8 cellular contexts compared by ENCODE assay signal in the genomic region with DNA sequence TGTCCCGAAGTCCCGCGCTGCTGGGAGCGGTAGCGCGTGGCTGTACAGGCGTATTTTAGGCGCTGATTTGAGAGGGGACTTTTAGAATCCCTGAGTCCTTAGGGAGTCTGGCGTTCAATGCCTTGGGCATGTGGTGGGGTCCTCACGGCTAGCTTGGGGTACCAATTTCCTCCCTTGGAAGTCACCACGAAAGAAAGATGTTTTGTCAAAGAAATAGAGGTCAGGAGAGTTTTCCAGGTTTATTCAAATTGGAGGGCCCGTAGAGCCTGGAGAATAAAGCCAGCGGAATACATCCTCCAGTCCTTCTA.
A peak's percentile ranks its signal among the peaks of the same experiment; 100 is the strongest.
DNase-seq lines count a peak whose midpoint lies in the region; ATAC-seq and TF ChIP-seq lines count a peak whose summit lies in the region.

No MANE protein-coding gene starts in this region.

- no peaks in the 10 kb centered on the region for H3K27me3 ChIP-seq in CD8-positive, alpha-beta memory T cell (ENCODE audit: insufficient read depth, low read length, poor library complexity, severe bottlenecking)
- H3K27me3 ChIP-seq in MG63 (no peaks in the 10 kb centered on the region), neuron (ENCODE audit: insufficient read depth, low read length) (no peaks in the 10 kb centered on the region)
- H3K27me3 ChIP-seq in effector memory CD4-positive, alpha-beta T cell (replicated peaks; ENCODE audit: control insufficient read depth, insufficient read depth, low read length, poor library complexity, severe bottlenecking): no peaks in the 10 kb centered on the region

- TF ChIP-seq CTCF in GM13977 (IDR thresholded peaks at IDR 0.05; ENCODE audit: extremely low read depth, insufficient read depth, missing control alignments): no peak

- POLR2A ChIA-PET in CD8-positive, alpha-beta memory T cell (lab: Charles Lee): interaction anchor here (1.1 to 2.3 kb wide), 3 partner anchors 64 to 238 kb away, joined by 3 to 31 read pairs (median 7); a partner anchor contains a TSS

- no peaks in the 10 kb centered on the region for H3K36me3 ChIP-seq in CD8-positive, alpha-beta memory T cell (ENCODE audit: insufficient read depth, low read length)
- H3K36me3 ChIP-seq in MG63 (no peaks in the 10 kb centered on the region; the same call in 1 of the 2 replicates), neuron (ENCODE audit: insufficient read depth, low read length) (no peaks in the 10 kb centered on the region)
- no peaks in the 10 kb centered on the region for H3K36me3 ChIP-seq in effector memory CD4-positive, alpha-beta T cell (ENCODE audit: control insufficient read depth, insufficient read depth, low read length)

- peak overlapping the region; percentile 98 for H2AFZ ChIP-seq in neuron (ENCODE audit: low read depth, low read length)

- H3K36me3 Mint-ChIP-seq in CD8-positive, alpha-beta memory T cell: peaks cover 0 to 6% (median 4%) of the 10 kb centered on the region in 3 donors

- H3K27ac ChIP-seq in CD8-positive, alpha-beta memory T cell (ENCODE audit: low read depth, low read length): peak overlapping the region; percentile 73
- H3K27ac ChIP-seq in effector memory CD4-positive, alpha-beta T cell (ENCODE audit: insufficient read depth, low read length, poor library complexity, severe bottlenecking): peak overlapping the region; percentile 89

- CTCF ChIA-PET in CD8-positive, alpha-beta memory T cell (lab: Charles Lee): interaction anchor here (1.6 to 2.5 kb wide), 2 partner anchors 16 to 356 kb away, joined by 5 to 10 read pairs; a partner anchor contains a TSS

- peaks cover 0 to 4% (median 0%) of the 10 kb centered on the region in 5 donors for H3K9me3 Mint-ChIP-seq in CD8-positive, alpha-beta memory T cell

- in situ Hi-C loops in GM13977 (cut with MboI; ENCODE audit: low pct_unique_long_range_greater_than_20kb, low sequenced_read_pairs, unreplicated experiment): no loop called here

- peaks cover 19% of the 10 kb centered on the region for H3K4me1 ChIP-seq in CD8-positive, alpha-beta memory T cell (ENCODE audit: insufficient read depth, low read length)
- no peaks in the 10 kb centered on the region for H3K4me1 ChIP-seq in effector memory CD4-positive, alpha-beta T cell (ENCODE audit: control insufficient read depth, insufficient read depth, low read length, poor library complexity, severe bottlenecking)
- peaks cover 4% of the 10 kb centered on the region for H3K4me1 ChIP-seq in neuron (ENCODE audit: insufficient read depth, low read length)

- H3K4me3 ChIP-seq in CD8-positive, alpha-beta memory T cell (ENCODE audit: low read length): peak overlapping the region; percentile 59
- H3K4me3 ChIP-seq in MG63 (peak overlapping the region; percentile 79), neuron (ENCODE audit: low read length) (peak overlapping the region; percentile 79)
- peak overlapping the region; percentile 87 for H3K4me3 ChIP-seq in effector memory CD4-positive, alpha-beta T cell (ENCODE audit: insufficient read depth, low read depth, low read length, poor library complexity, severe bottlenecking)

- H3K4me1 Mint-ChIP-seq in CD8-positive, alpha-beta memory T cell: peaks cover 20 to 46% (median 26%) of the 10 kb centered on the region in 3 donors

- DNase-seq in CD8-positive, alpha-beta memory T cell: no peak
- DNase-seq in MG63 (no peak), SW 1271 (lab: John Stamatoyannopoulos, UW) (no peak), GM13977 (ENCODE audit: low spot score) (no peak)
- DNase-seq in effector memory CD4-positive, alpha-beta T cell: no peak
- DNase-seq in effector CD4-positive, alpha-beta T cell: no peak

- H3K4me3 Mint-ChIP-seq in CD8-positive, alpha-beta memory T cell: peak overlapping the region; percentile 76 to 94 (median 84)

- H3K27me3 Mint-ChIP-seq in CD8-positive, alpha-beta memory T cell: no peaks in the 10 kb centered on the region

- no peak for ATAC-seq in HG03521 (IDR thresholded peaks at IDR 0.05; ENCODE audit: unreplicated experiment)

- H3K9me3 ChIP-seq in CD8-positive, alpha-beta memory T cell (ENCODE audit: low read length): no peaks in the 10 kb centered on the region
- H3K9me3 ChIP-seq in MG63 (peaks cover 4% of the 10 kb centered on the region; the same call in 1 of the 2 replicates), neuron (ENCODE audit: low read length) (no peaks in the 10 kb centered on the region)
- no peaks in the 10 kb centered on the region for H3K9me3 ChIP-seq in effector memory CD4-positive, alpha-beta T cell (ENCODE audit: control insufficient read depth, low read length)

- peak overlapping the region; percentile 72 to 96 (median 84) for H3K27ac Mint-ChIP-seq in CD8-positive, alpha-beta memory T cell
